In the genomic region with DNA sequence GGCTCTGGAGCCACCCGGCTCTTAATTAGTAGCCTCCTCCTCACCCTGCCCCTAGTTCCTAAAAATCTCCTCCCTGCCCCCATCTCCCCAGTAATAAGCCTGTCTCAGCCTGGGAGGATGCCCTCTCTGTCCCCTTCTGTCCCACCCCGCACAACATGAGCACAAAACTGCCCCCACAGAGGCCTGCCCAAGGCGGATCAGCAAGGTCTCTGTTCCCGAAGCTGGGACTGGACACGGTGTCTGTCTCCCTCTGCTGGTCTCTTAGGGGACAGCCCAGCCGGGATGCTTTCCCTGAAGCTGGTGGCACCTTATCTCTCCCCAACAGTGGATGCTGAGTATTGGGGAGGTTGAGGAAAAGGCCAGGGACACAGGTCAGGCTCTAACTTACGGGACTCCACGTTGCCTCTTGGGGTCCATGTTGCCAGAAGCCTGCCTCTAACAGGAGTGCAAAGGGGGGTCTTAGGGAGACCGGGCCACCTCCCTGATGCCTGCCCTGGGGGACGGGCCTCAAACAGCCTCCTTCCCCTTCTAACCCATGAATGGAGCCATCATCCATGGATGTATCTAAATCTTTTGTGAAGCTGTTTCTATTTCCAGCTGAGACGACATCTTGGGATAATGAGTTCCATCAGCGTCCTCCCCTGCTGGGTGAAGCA, we compare ENCODE assay signal across 8 cellular contexts. TPM values are rescaled to one million over a fixed set of nuclear protein-coding genes. Genes with fewer than 3 reads are reported as not detected.
A peak's percentile ranks its signal among the peaks of the same experiment; 100 is the strongest.
DNase-seq lines count a peak whose midpoint lies in the region; FAIRE-seq and TF ChIP-seq lines count a peak whose summit lies in the region.

No MANE protein-coding gene starts in this region.

- no peaks in the 10 kb centered on the region for H4K20me1 ChIP-seq in SK-N-SH (ENCODE audit: insufficient read depth)

- no peak overlapping the region for H3K27ac Mint-ChIP-seq in activated naive CD4-positive, alpha-beta T cell treated with anti-CD3 and anti-CD28 coated beads, Interleukin-2, amount 10 ng/mL, durations not matched to agents 7 days and 5 days

- CTCF ChIA-PET in SK-N-SH (lab: Yijun Ruan, JAX): interaction anchor here (0.6 to 19.7 kb wide), 63 partner anchors 9 to 431 kb away, joined by 3 to 955 read pairs (median 4); a partner anchor contains a TSS
- CTCF ChIA-PET in activated naive CD4-positive, alpha-beta T cell treated with anti-CD3 and anti-CD28 coated beads, Interleukin-2, amount 10 ng/mL, durations not matched to agents 7 days and 5 days (lab: Charles Lee): interaction anchor here (0.6 to 24.9 kb wide), 24 partner anchors 9 to 278 kb away, joined by 3 to 564 read pairs (median 4); a partner anchor contains a TSS

- TF ChIP-seq CTCF in LNCaP clone FGC (IDR thresholded peaks at IDR 0.05; ENCODE audit: control insufficient read depth, extremely low read depth, insufficient read depth) (peak; percentile 97), SK-N-SH (IDR thresholded peaks at IDR 0.05) (peak; percentile 94)

- H3K79me2 ChIP-seq in SK-N-SH (ENCODE audit: insufficient read depth): no peaks in the 10 kb centered on the region

- H3K4me3 ChIP-seq in LNCaP clone FGC (ENCODE audit: low read depth, low read length) (no peak overlapping the region), SK-N-SH (ENCODE audit: low read depth in 2 of 2, low read length in 1 of 2) (no peak overlapping the region; a peak in 1 of 4 replicates)

- peak; percentile 99 for TF ChIP-seq RAD21 in SK-N-SH (IDR thresholded peaks at IDR 0.05; ENCODE audit: low read length)

- H3K9me3 Mint-ChIP-seq in activated naive CD4-positive, alpha-beta T cell treated with anti-CD3 and anti-CD28 coated beads, Interleukin-2, amount 10 ng/mL, durations not matched to agents 7 days and 5 days: no peaks in the 10 kb centered on the region

- no peak overlapping the region for H3K4me2 ChIP-seq in SK-N-SH

- no peak overlapping the region for H3K27ac ChIP-seq in SK-N-SH (ENCODE audit: low read depth in 2 of 2, low read length in 1 of 2)

- peaks cover 3% of the 10 kb centered on the region for H3K4me1 Mint-ChIP-seq in activated naive CD4-positive, alpha-beta T cell treated with anti-CD3 and anti-CD28 coated beads, Interleukin-2, amount 10 ng/mL, durations not matched to agents 7 days and 5 days

- H3K27me3 Mint-ChIP-seq in activated naive CD4-positive, alpha-beta T cell treated with anti-CD3 and anti-CD28 coated beads, Interleukin-2, amount 10 ng/mL, durations not matched to agents 7 days and 5 days: peaks cover 80% of the 10 kb centered on the region

- H3F3A ChIP-seq in SK-N-SH (replicated peaks; ENCODE audit: insufficient read depth): peaks cover 17% of the 10 kb centered on the region

- TF ChIP-seq EP300 in SK-N-SH (IDR thresholded peaks at IDR 0.05; ENCODE audit: borderline replicate concordance in 1 of 2, low read depth in 1 of 2, low read length in 1 of 2): no peak

- POLR2A ChIA-PET in SK-N-SH (lab: Yijun Ruan, JAX): interaction anchor here (0.6 to 2.8 kb wide), 4 partner anchors 10 to 31 kb away, joined by 4 to 9 read pairs (median 5); a partner anchor contains a TSS

- no peak overlapping the region for H3K4me3 Mint-ChIP-seq in activated naive CD4-positive, alpha-beta T cell treated with anti-CD3 and anti-CD28 coated beads, Interleukin-2, amount 10 ng/mL, durations not matched to agents 7 days and 5 days

- no peaks in the 10 kb centered on the region for H3K36me3 ChIP-seq in SK-N-SH (replicated peaks in 1 of 2; ENCODE audit: control insufficient read depth in 1 of 2, insufficient read depth in 2 of 2, low read length in 1 of 2)

- intact Hi-C loops in posterior cingulate gyrus (cut with DNase I): loop anchor here (1.0 to 5.0 kb wide), 2 partner anchors 31 to 115 kb away; a partner anchor contains a TSS

- peaks cover 20 to 28% of the 10 kb centered on the region in 2 experiments; a peak in 3 of 4 replicates for H3K4me1 ChIP-seq in SK-N-SH (ENCODE audit: control insufficient read depth in 1 of 2, insufficient read depth in 2 of 2, low read depth in 1 of 2, low read length in 1 of 2)

- FAIRE-seq in urothelium cell line (lab: Jason Lieb, UNC): no peak

- 35% methylated on average over 12 of the region's 12 CpGs for WGBS in SK-N-SH (ENCODE audit: low lambda C conversion rate)

- no peak overlapping the region for H3K9ac ChIP-seq in SK-N-SH

- peak; percentile 44 for DNase-seq in NCI-H1436 (lab: John Stamatoyannopoulos, UW)
- no peak for DNase-seq in NCI-H1436 treated with DMSO at 0.1 percent for 48 hours (lab: John Stamatoyannopoulos, UW)
- DNase-seq in LNCaP clone FGC (ENCODE audit: low read depth): no peak
- DNase-seq in SK-N-SH: peak; percentile 86
- peak; percentile 90 for DNase-seq in activated naive CD4-positive, alpha-beta T cell treated with anti-CD3 and anti-CD28 coated beads, Interleukin-2, amount 10 ng/mL, durations not matched to agents 7 days and 5 days
- DNase-seq in globus pallidus (ENCODE audit: low spot score): peak; percentile 74
- DNase-seq in posterior cingulate gyrus: peak; percentile 59 to 96 (median 87)
- peak; percentile 77 for DNase-seq in urothelium cell line (ENCODE audit: low spot score)

- H3K9me2 ChIP-seq in SK-N-SH: no peaks in the 10 kb centered on the region

- no peaks in the 10 kb centered on the region for H3K27me3 ChIP-seq in SK-N-SH (ENCODE audit: insufficient read depth)

- H3K36me3 Mint-ChIP-seq in activated naive CD4-positive, alpha-beta T cell treated with anti-CD3 and anti-CD28 coated beads, Interleukin-2, amount 10 ng/mL, durations not matched to agents 7 days and 5 days: no peaks in the 10 kb centered on the region

- no peak overlapping the region for H2AFZ ChIP-seq in SK-N-SH (ENCODE audit: low read depth)

- H3K9me3 ChIP-seq in SK-N-SH: no peaks in the 10 kb centered on the region

TF ChIP-seq in SK-N-SH, 30 proteins besides CTCF, POLR2A, EP300 and RAD21:
- TF ChIP-seq SMC3 (IDR thresholded peaks at IDR 0.05; ENCODE audit: low read depth, low read length) (peak; percentile 94), CHD2 (IDR thresholded peaks at IDR 0.05; ENCODE audit: low read length, partially characterized antibody) (peak; percentile 20), TCF12 (IDR thresholded peaks at IDR 0.05) (no peak)

RNA-seq across cellular contexts. Expression of a gene that starts 9.2 kb away (rescaled TPM):
- 21.5 and 22.3 TPM in 2 replicates for polyA plus RNA-seq in SK-N-SH (2012; rRNA removed)
- 4.8 and 8.6 TPM in 2 replicates for polyA plus RNA-seq in SK-N-SH (2012; cell fraction: cytosol; rRNA removed)
- 100 and 114 TPM in 2 replicates for polyA plus RNA-seq in SK-N-SH (2012; cell fraction: nucleus; rRNA removed)

RNA-seq across cellular contexts. Expression of a gene that starts 9.2 kb away (rescaled TPM):
- polyA plus RNA-seq in SK-N-SH (2012; rRNA removed): 27.0 and 27.7 TPM in 2 replicates
- 13.3 and 17.5 TPM in 2 replicates for polyA plus RNA-seq in SK-N-SH (2012; cell fraction: cytosol; rRNA removed)
- polyA plus RNA-seq in SK-N-SH (2012; cell fraction: nucleus; rRNA removed): 61.9 and 75.9 TPM in 2 replicates

RNA-seq across cellular contexts. Expression of a gene that starts 19.0 kb away (rescaled TPM):
- 210 and 261 TPM in 2 replicates for polyA plus RNA-seq in SK-N-SH (2012; rRNA removed)
- 130 and 175 TPM in 2 replicates for polyA plus RNA-seq in SK-N-SH (2012; cell fraction: cytosol; rRNA removed)
- 181 and 248 TPM in 2 replicates for polyA plus RNA-seq in SK-N-SH (2012; cell fraction: nucleus; rRNA removed)

RNA-seq across cellular contexts. Expression of a gene that starts 21.3 kb away (rescaled TPM):
- 0.05 TPM in 1 of 2 replicates, not detected in the other for polyA plus RNA-seq in SK-N-SH (2012; rRNA removed)
- not detected in 2 replicates for polyA plus RNA-seq in SK-N-SH (2012; cell fraction: cytosol; rRNA removed)
- polyA plus RNA-seq in SK-N-SH (2012; cell fraction: nucleus; rRNA removed): 0.08 and 0.31 TPM in 2 replicates

RNA-seq across cellular contexts. Expression of a gene that starts 29.3 kb away (rescaled TPM):
- polyA plus RNA-seq in SK-N-SH (2012; rRNA removed): 80.4 and 89.4 TPM in 2 replicates
- 38.1 and 46.2 TPM in 2 replicates for polyA plus RNA-seq in SK-N-SH (2012; cell fraction: cytosol; rRNA removed)
- polyA plus RNA-seq in SK-N-SH (2012; cell fraction: nucleus; rRNA removed): 161 and 245 TPM in 2 replicates

Comparison
In these comparisons a context has a peak if more than half of its experiments do, and no peak if none do; other contexts are left out.
1. DNase-seq: peak in NCI-H1436 (single experiment), SK-N-SH (single experiment), activated naive CD4-positive, alpha-beta T cell treated with anti-CD3 and anti-CD28 coated beads, Interleukin-2, amount 10 ng/mL, durations not matched to agents 7 days and 5 days (single experiment), globus pallidus (single experiment), posterior cingulate gyrus (10 of 10) and urothelium cell line (single experiment); none in NCI-H1436 treated with DMSO at 0.1 percent for 48 hours (single experiment) and LNCaP clone FGC (single experiment).